ENCODE assay signal across 1 cellular context in genomic region chr9:7816021-7816420, GRCh38.
TF ChIP-seq lines count a peak whose summit lies in the region.

No MANE protein-coding gene starts in this region.

TF ChIP-seq in H1, 55 proteins besides CTCF, POLR2A, EP300 and RAD21 (continued from another document):
- TF ChIP-seq ATF2 (IDR thresholded peaks at IDR 0.05; ENCODE audit: low read length): no peak
- TF ChIP-seq BRCA1 (IDR thresholded peaks at IDR 0.05; ENCODE audit: low read depth, low read length): no peak
- TF ChIP-seq JUND (IDR thresholded peaks at IDR 0.05; ENCODE audit: low read length): no peak
- no peak for TF ChIP-seq MAX (IDR thresholded peaks at IDR 0.05)
- no peak for TF ChIP-seq RBBP5 (IDR thresholded peaks at IDR 0.05; ENCODE audit: borderline replicate concordance, low read depth, low read length)
- TF ChIP-seq CHD2 (IDR thresholded peaks at IDR 0.05; ENCODE audit: low read length): no peak
- TF ChIP-seq SUZ12 (IDR thresholded peaks at IDR 0.05; ENCODE audit: low read length): no peak
